16 cellular contexts compared by ENCODE assay signal in genomic region chr20:24720957-24721356, GRCh38.
A peak's percentile ranks its signal among the peaks of the same experiment; 100 is the strongest.
DNase-seq lines count a peak whose midpoint lies in the region; ATAC-seq, FAIRE-seq and TF ChIP-seq lines count a peak whose summit lies in the region.
"Had no signal": no experiment of that assay in that cellular context is flagged by ENCODE, and none has a peak within 500 bp of the region (broad histone marks: within the 10 kb centered on the region; RNA-seq: fewer than 3 reads in every experiment).

No MANE protein-coding gene starts in this region.

- TF ChIP-seq EP300 in A549 (IDR thresholded peaks at IDR 0.05) (no peak), transverse colon (IDR thresholded peaks at IDR 0.05; ENCODE audit: low read depth) (no peak), tibial nerve (IDR thresholded peaks at IDR 0.05) (no peak)

- H3K4me1 ChIP-seq in A549, result no peaks in the 10 kb centered on the region; the same call in 2 of the 3 replicates
- H3K4me1 ChIP-seq in endodermal cell (ENCODE audit: control insufficient read depth, insufficient read depth, low read length), result peaks cover 2% of the 10 kb centered on the region
- H3K4me1 ChIP-seq in transverse colon, result no peaks in the 10 kb centered on the region
- no peaks in the 10 kb centered on the region for H3K4me1 ChIP-seq in tibial nerve
- H3K4me1 ChIP-seq: SJSA1 had no signal

- no peak overlapping the region for H3K4me2 ChIP-seq in A549
- H3K4me2 ChIP-seq: BLaER1 had no signal

- H3K27ac ChIP-seq in A549 (no peak overlapping the region), endodermal cell (ENCODE audit: low read depth, low read length) (no peak overlapping the region), transverse colon (no peak overlapping the region), tibial nerve (no peak overlapping the region)
- H3K27ac ChIP-seq: BLaER1, SJSA1 had no signal

- DNase-seq in A549 (ENCODE audit: low read depth in 1 of 2, low spot score in 1 of 2) (no peak), G401 (ENCODE audit: low spot score) (peak; percentile 97), NCI-H524 (lab: John Stamatoyannopoulos, UW) (peak; percentile 88 to 93), endodermal cell (peak; percentile 26), transverse colon (no peak), tibial nerve (ENCODE audit: low spot score in 2 of 2) (no peak), RKO (ENCODE audit: low spot score) (no peak)
- DNase-seq: CD4-positive, alpha-beta memory T cell; DMS79; KG1; NCI-H1930 had no signal

- POLR2A ChIA-PET in A549 (lab: Yijun Ruan, JAX), result no interaction called here

- no peaks in the 10 kb centered on the region for H3K9me3 Mint-ChIP-seq in endodermal cell

- peaks cover 10% of the 10 kb centered on the region for H3K4me1 Mint-ChIP-seq in endodermal cell
- H3K4me1 Mint-ChIP-seq: CD4-positive, alpha-beta memory T cell had no signal

- intact Hi-C loops in transverse colon (cut with DNase I; ENCODE audit: low total_unique reads), result no loop called here

- no peak overlapping the region for H3K27ac Mint-ChIP-seq in endodermal cell
- H3K27ac Mint-ChIP-seq: CD4-positive, alpha-beta memory T cell had no signal

- H3K9me3 ChIP-seq in A549, result no peaks in the 10 kb centered on the region
- H3K9me3 ChIP-seq in endodermal cell (ENCODE audit: control insufficient read depth, low read length), result no peaks in the 10 kb centered on the region
- no peaks in the 10 kb centered on the region for H3K9me3 ChIP-seq in transverse colon
- H3K9me3 ChIP-seq in tibial nerve, result no peaks in the 10 kb centered on the region
- H3K9me3 ChIP-seq: BLaER1, SJSA1 had no signal

- no peak overlapping the region for H3K4me3 ChIP-seq in A549
- no peak overlapping the region for H3K4me3 ChIP-seq in endodermal cell (ENCODE audit: low read length)
- H3K4me3 ChIP-seq in transverse colon, result no peak overlapping the region
- no peak overlapping the region for H3K4me3 ChIP-seq in tibial nerve
- H3K4me3 ChIP-seq: BLaER1, SJSA1 had no signal

- H3K4me3 Mint-ChIP-seq in endodermal cell, result no peak overlapping the region
- H3K4me3 Mint-ChIP-seq: CD4-positive, alpha-beta memory T cell had no signal

- no peak overlapping the region for H3K9ac ChIP-seq in endodermal cell (ENCODE audit: extremely low read depth, low read length, poor library complexity, severe bottlenecking)
- H3K9ac ChIP-seq: BLaER1 had no signal

- TF ChIP-seq POLR2A in A549 (IDR thresholded peaks at IDR 0.05; ENCODE audit: low read length) (no peak), transverse colon (IDR thresholded peaks at IDR 0.05) (no peak), tibial nerve (IDR thresholded peaks at IDR 0.05) (no peak)

- CTCF ChIA-PET in A549 (lab: Yijun Ruan, JAX), result no interaction called here

- peaks cover 12% of the 10 kb centered on the region for H3K27me3 Mint-ChIP-seq in endodermal cell (ENCODE audit: insufficient read depth)

- ATAC-seq in A549, result no peak
- ATAC-seq: HepG2, Panc1 had no signal

- H3K27me3 ChIP-seq in endodermal cell (ENCODE audit: control insufficient read depth, insufficient read depth, low read length, poor library complexity, severe bottlenecking) (no peaks in the 10 kb centered on the region), transverse colon (no peaks in the 10 kb centered on the region), tibial nerve (no peaks in the 10 kb centered on the region)
- H3K27me3 ChIP-seq: BLaER1 had no signal

- 44% methylated on average over 4 of the region's 4 CpGs for WGBS in A549 (ENCODE audit: missing lambda C conversion rate)
- WGBS in endodermal cell (ENCODE audit: insufficient coverage in 1 of 2, insufficient read length in 1 of 2), 2 experiments, result 100% methylated on average over 3 of the region's 4 CpGs; no CpG with 5 or more reads in 1 of the 2 experiments
- 60 to 82% methylated on average over 1 to 4 of the region's 4 CpGs for WGBS in transverse colon (ENCODE audit: low coverage in 1 of 2), 2 donors
- WGBS in tibial nerve, 2 donors, result 87 to 95% methylated on average over 4 of the region's 4 CpGs

- H3K36me3 Mint-ChIP-seq in endodermal cell (ENCODE audit: low read depth), result no peaks in the 10 kb centered on the region
- H3K36me3 Mint-ChIP-seq: CD4-positive, alpha-beta memory T cell had no signal

- no peak for TF ChIP-seq CTCF in A549 (IDR thresholded peaks at IDR 0.05)
- TF ChIP-seq CTCF in endodermal cell (conservative IDR thresholded peaks at IDR 0.05), result no peak
- TF ChIP-seq CTCF in transverse colon (IDR thresholded peaks at IDR 0.05), result no peak
- no peak for TF ChIP-seq CTCF in tibial nerve (IDR thresholded peaks at IDR 0.05)

- in situ Hi-C loops in G401 (cut with HindIII; ENCODE audit: low sequenced_read_pairs) (no loop called here), transverse colon (cut with MboI; ENCODE audit: low pct_ligation_motif_present in 1 of 4, low pct_unique_long_range_greater_than_20kb in 1 of 4, low sequenced_read_pairs in 3 of 4) (loop anchor here in 1 of 4 donors (25.0 kb wide), 1 partner anchor 109 kb away; no protein-coding TSS in a partner anchor)

- no peaks in the 10 kb centered on the region for H3K36me3 ChIP-seq in endodermal cell (ENCODE audit: control insufficient read depth, insufficient read depth, low read length)
- no peaks in the 10 kb centered on the region for H3K36me3 ChIP-seq in transverse colon
- H3K36me3 ChIP-seq in tibial nerve, result no peaks in the 10 kb centered on the region
- H3K36me3 ChIP-seq: BLaER1, SJSA1 had no signal

- FAIRE-seq in A549 (lab: Jason Lieb, UNC), result peak; percentile 23
- FAIRE-seq: H54, HepG2 had no signal

- no peak for TF ChIP-seq RAD21 in A549 (conservative IDR thresholded peaks at IDR 0.05 in 1 of 2, IDR thresholded peaks at IDR 0.05 in 1 of 2)

TF ChIP-seq in A549, 52 proteins besides CTCF, POLR2A, EP300 and RAD21 (continues in another document):
- no peak for TF ChIP-seq HEYL (CRISPR knock-in tag; IDR thresholded peaks at IDR 0.05)
- TF ChIP-seq HDAC2 (IDR thresholded peaks at IDR 0.05), result no peak
- no peak for TF ChIP-seq JUNB (IDR thresholded peaks at IDR 0.05)
- TF ChIP-seq ZFP36 (IDR thresholded peaks at IDR 0.05; ENCODE audit: borderline replicate concordance, partially characterized antibody), result no peak
- no peak for TF ChIP-seq ELK1 (IDR thresholded peaks at IDR 0.05; ENCODE audit: low read depth, low read length)
- TF ChIP-seq ESRRA (IDR thresholded peaks at IDR 0.05; ENCODE audit: borderline replicate concordance, low read length), result no peak
- TF ChIP-seq ZSCAN20 (CRISPR knock-in tag; IDR thresholded peaks at IDR 0.05), result no peak
- TF ChIP-seq RARB (CRISPR knock-in tag; IDR thresholded peaks at IDR 0.05), result no peak
- TF ChIP-seq MAX (IDR thresholded peaks at IDR 0.05), result no peak
- no peak for TF ChIP-seq SMC3 (IDR thresholded peaks at IDR 0.05)
- TF ChIP-seq PHF8 (IDR thresholded peaks at IDR 0.05; ENCODE audit: borderline replicate concordance, low read depth), result no peak
- no peak for TF ChIP-seq BCL3 (IDR thresholded peaks at IDR 0.05)
- TF ChIP-seq HMGXB4 (CRISPR knock-in tag; IDR thresholded peaks at IDR 0.05; ENCODE audit: borderline replicate concordance), result no peak
- no peak for TF ChIP-seq CBX2 (IDR thresholded peaks at IDR 0.05; ENCODE audit: borderline replicate concordance, low read depth)
- no peak for TF ChIP-seq PBX3 (IDR thresholded peaks at IDR 0.05)
- no peak for TF ChIP-seq NR3C1 (IDR thresholded peaks at IDR 0.05)
- no peak for TF ChIP-seq NPAS2 (CRISPR knock-in tag; IDR thresholded peaks at IDR 0.05; ENCODE audit: borderline replicate concordance)

Comparison
In these comparisons a context has a peak if more than half of its experiments do, and no peak if none do; other contexts are left out.
1. DNase-seq: peak in G401 (single experiment), NCI-H524 (2 of 2) and endodermal cell (single experiment); none in A549 (0 of 2), transverse colon (single experiment), tibial nerve (0 of 2) and RKO (single experiment).